Comparison of ENCODE assay signal across 9 cellular contexts in the genomic region with DNA sequence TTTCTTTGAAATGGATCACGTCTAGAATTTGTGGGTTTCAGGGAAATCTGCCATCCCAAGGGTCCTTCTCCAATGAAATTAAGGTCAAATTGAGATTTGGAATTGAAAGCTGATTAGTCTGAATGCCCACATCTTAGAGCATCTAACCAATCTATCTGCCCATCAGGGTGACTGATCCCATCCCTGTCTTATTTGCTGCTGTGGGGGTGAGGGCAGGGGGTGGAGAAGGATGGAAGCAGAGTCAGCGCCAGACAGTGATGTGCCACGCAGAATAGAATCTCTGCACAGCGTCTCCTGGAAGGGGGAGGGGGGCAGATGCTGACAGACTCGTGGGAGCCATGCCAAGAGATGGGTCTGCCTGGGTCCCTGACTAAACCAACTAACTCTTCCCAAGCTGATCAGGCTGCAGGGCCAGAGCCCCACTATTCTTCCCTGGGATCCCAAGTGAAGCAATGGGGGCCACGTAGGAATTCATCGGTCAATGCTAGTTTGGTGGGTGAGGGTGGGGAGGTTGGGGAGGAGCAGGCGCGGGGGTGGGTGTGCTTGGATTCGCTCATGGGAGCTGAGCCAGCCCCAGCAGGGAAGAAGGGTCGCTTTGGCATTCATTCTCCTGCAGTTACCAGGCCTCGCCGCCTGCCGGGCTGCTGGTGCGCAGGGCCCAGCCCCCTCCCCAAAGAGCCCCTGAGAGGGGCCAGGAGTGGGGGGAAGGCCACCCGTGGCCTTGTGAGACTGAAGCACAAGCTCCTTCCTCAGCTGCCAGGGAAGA. TPM values are rescaled to one million over a fixed set of nuclear protein-coding genes. Genes with fewer than 3 reads are reported as not detected.
DNase-seq lines count a peak whose midpoint lies in the region; ATAC-seq lines count a peak whose summit lies in the region.
"Had no signal": no experiment of that assay in that cellular context is flagged by ENCODE, and none has a peak within 500 bp of the region (broad histone marks: within the 10 kb centered on the region; RNA-seq: fewer than 3 reads in every experiment).

No MANE protein-coding gene starts in this region.

- peak overlapping the region; percentile 3 for H3K4me3 ChIP-seq in SJCRH30
- peak overlapping the region; percentile 53; the same call in 1 of the 2 replicates for H3K4me3 ChIP-seq in iPS-20b (ENCODE audit: low read length)

- H3K36me3 ChIP-seq in SJCRH30 (no peaks in the 10 kb centered on the region), iPS-20b (ENCODE audit: insufficient read depth, low read depth, low read length) (no peaks in the 10 kb centered on the region)

- intact Hi-C loops in activated CD4-positive, alpha-beta T cell treated with anti-CD3 and anti-CD28 coated beads for 36 hours (cut with DNase I, micrococcal nuclease): no loop called here

- H3K4me1 ChIP-seq in SJCRH30 (peaks cover 51% of the 10 kb centered on the region), iPS-20b (ENCODE audit: insufficient read depth, low read length) (peaks cover 30% of the 10 kb centered on the region; the same call in 1 of the 2 replicates)

- peaks cover 7% of the 10 kb centered on the region for H3K4me1 Mint-ChIP-seq in activated CD4-positive, alpha-beta T cell treated with anti-CD3 and anti-CD28 coated beads for 36 hours

- CTCF ChIA-PET in activated CD4-positive, alpha-beta T cell treated with anti-CD3 and anti-CD28 coated beads for 36 hours (lab: Charles Lee): interaction anchor here (0.5 to 1.6 kb wide), 6 partner anchors 8 to 1422 kb away, joined by 3 to 6 read pairs (median 3); a partner anchor contains a TSS

- H3K9me3 Mint-ChIP-seq in activated CD4-positive, alpha-beta T cell treated with anti-CD3 and anti-CD28 coated beads for 36 hours (ENCODE audit: low read depth): no peaks in the 10 kb centered on the region

- POLR2A ChIA-PET in activated CD4-positive, alpha-beta T cell treated with anti-CD3 and anti-CD28 coated beads for 36 hours (lab: Charles Lee): no interaction called here

- ATAC-seq in activated CD4-positive, alpha-beta T cell treated with anti-CD3 and anti-CD28 coated beads for 36 hours: no peak
- no peak for ATAC-seq in HG02642 (IDR thresholded peaks at IDR 0.05; ENCODE audit: poor library complexity, unreplicated experiment)

- H3K9me3 ChIP-seq in SJCRH30 (replicated peaks) (no peaks in the 10 kb centered on the region), iPS-20b (ENCODE audit: insufficient read depth, low read depth, low read length) (no peaks in the 10 kb centered on the region)

- H3K27me3 ChIP-seq in SJCRH30: no peaks in the 10 kb centered on the region
- H3K27me3 ChIP-seq in iPS-20b (ENCODE audit: insufficient read depth, low read length): no peaks in the 10 kb centered on the region

- H3K9ac ChIP-seq in iPS-20b (ENCODE audit: low read depth, low read length): peak overlapping the region; percentile 82

- H3K27ac ChIP-seq in SJCRH30: peak overlapping the region; percentile 98
- H3K27ac ChIP-seq in iPS-20b (ENCODE audit: low read length): peak overlapping the region; percentile 86
- peak overlapping the region; percentile 79 for H3K27ac ChIP-seq in temporal lobe (ENCODE audit: low read depth, low read length)

- no peak overlapping the region for H3K4me3 Mint-ChIP-seq in activated CD4-positive, alpha-beta T cell treated with anti-CD3 and anti-CD28 coated beads for 36 hours

- no peaks in the 10 kb centered on the region for H3K36me3 Mint-ChIP-seq in activated CD4-positive, alpha-beta T cell treated with anti-CD3 and anti-CD28 coated beads for 36 hours (ENCODE audit: low read depth)

- no peak overlapping the region for H3K27ac Mint-ChIP-seq in activated CD4-positive, alpha-beta T cell treated with anti-CD3 and anti-CD28 coated beads for 36 hours

- DNase-seq in DMS79 (lab: John Stamatoyannopoulos, UW): peak; percentile 78
- DNase-seq in DMS79 treated with DMSO at 0.1 percent for 48 hours (lab: John Stamatoyannopoulos, UW): no peak
- DNase-seq in SJCRH30: peak; percentile 76 to 80
- no peak for DNase-seq in NOMO-1 treated with DMSO at 0.1 percent for 48 hours (lab: John Stamatoyannopoulos, UW; ENCODE audit: unreplicated experiment)
- DNase-seq in activated CD4-positive, alpha-beta T cell treated with anti-CD3 and anti-CD28 coated beads for 36 hours: no peak
- DNase-seq: NCI-H510A had no signal

- H3K27me3 Mint-ChIP-seq in activated CD4-positive, alpha-beta T cell treated with anti-CD3 and anti-CD28 coated beads for 36 hours: peaks cover 19% of the 10 kb centered on the region

RNA-seq across cellular contexts. Expression of a gene that starts 32.2 kb away (rescaled TPM):
- 47.0 and 64.2 TPM in 2 replicates for total RNA-seq in SJCRH30 (2014; rRNA removed; shearing (Covaris generic))
- total RNA-seq in temporal lobe: 67.6 TPM
- 100 to 1,000 TPM; 147 to 156 TPM for total RNA-seq in activated CD4-positive, alpha-beta T cell treated with anti-CD3 and anti-CD28 coated beads for 36 hours

RNA-seq across cellular contexts. Expression of a gene that starts 34.5 kb away (rescaled TPM):
- total RNA-seq in SJCRH30 (2014; rRNA removed; shearing (Covaris generic)): 0.32 TPM in 1 of 2 replicates, not detected in the other
- total RNA-seq in temporal lobe: 2.0 TPM
- 1 to 10 TPM; 3.6 to 4.1 TPM for total RNA-seq in activated CD4-positive, alpha-beta T cell treated with anti-CD3 and anti-CD28 coated beads for 36 hours

RNA-seq across cellular contexts. Expression of a gene that starts 45.1 kb away (rescaled TPM):
- total RNA-seq in SJCRH30 (2014; rRNA removed; shearing (Covaris generic)): 75.1 and 78.1 TPM in 2 replicates
- total RNA-seq in temporal lobe: 33.2 TPM
- total RNA-seq in activated CD4-positive, alpha-beta T cell treated with anti-CD3 and anti-CD28 coated beads for 36 hours: 100 to 1,000 TPM; 100 to 127 TPM

RNA-seq across cellular contexts. Expression of a gene that starts 45.4 kb away (rescaled TPM):
- not detected in 2 replicates for total RNA-seq in SJCRH30 (2014; rRNA removed; shearing (Covaris generic))
- not detected for total RNA-seq in temporal lobe
- not detected for total RNA-seq in activated CD4-positive, alpha-beta T cell treated with anti-CD3 and anti-CD28 coated beads for 36 hours

Comparison
In these comparisons a context has a peak if more than half of its experiments do, and no peak if none do; other contexts are left out.
1. DNase-seq: peak in DMS79 (single experiment) and SJCRH30 (2 of 2); none in DMS79 treated with DMSO at 0.1 percent for 48 hours (single experiment), NOMO-1 treated with DMSO at 0.1 percent for 48 hours (single experiment) and activated CD4-positive, alpha-beta T cell treated with anti-CD3 and anti-CD28 coated beads for 36 hours (single experiment).
2. Peak in every context shown above with its lines, with median percentiles within 50 percentile points of each other: H3K27ac ChIP-seq.